Comparison of ENCODE assay signal across 9 cellular contexts in genomic region chr11:59666969-59667368, GRCh38. TPM values are rescaled to one million over a fixed set of nuclear protein-coding genes. Genes with fewer than 3 reads are reported as not detected.
DNase-seq lines count a peak whose midpoint lies in the region; ATAC-seq and TF ChIP-seq lines count a peak whose summit lies in the region.
"Had no signal": no experiment of that assay in that cellular context is flagged by ENCODE, and none has a peak within 500 bp of the region (broad histone marks: within the 10 kb centered on the region; RNA-seq: fewer than 3 reads in every experiment).

No MANE protein-coding gene starts in this region.

- no peaks in the 10 kb centered on the region for H3K9me3 ChIP-seq in thoracic aorta

- no peak overlapping the region for H3K27ac ChIP-seq in thoracic aorta

- peak overlapping the region; percentile 91 for H3K27ac Mint-ChIP-seq in activated naive CD4-positive, alpha-beta T cell treated with anti-CD3 and anti-CD28 coated beads for 36 hours
- H3K27ac Mint-ChIP-seq in activated CD4-positive, alpha-beta memory T cell treated with anti-CD3 and anti-CD28 coated beads, Interleukin-2, amount 10 ng/mL, durations not matched to agents 7 days and 5 days = peak overlapping the region; percentile 94

- POLR2A ChIA-PET in activated CD4-positive, alpha-beta memory T cell treated with anti-CD3 and anti-CD28 coated beads, Interleukin-2, amount 10 ng/mL, durations not matched to agents 7 days and 5 days (lab: Charles Lee) = interaction anchor here (1.5 to 2.7 kb wide), 2 partner anchors 8 to 135 kb away, joined by 5 to 10 read pairs; no protein-coding TSS in a partner anchor

- H3K4me3 Mint-ChIP-seq in activated naive CD4-positive, alpha-beta T cell treated with anti-CD3 and anti-CD28 coated beads for 36 hours = peak overlapping the region; percentile 87
- H3K4me3 Mint-ChIP-seq in activated CD4-positive, alpha-beta memory T cell treated with anti-CD3 and anti-CD28 coated beads, Interleukin-2, amount 10 ng/mL, durations not matched to agents 7 days and 5 days = peak overlapping the region; percentile 92

- peaks cover 48% of the 10 kb centered on the region for H3K4me1 Mint-ChIP-seq in activated naive CD4-positive, alpha-beta T cell treated with anti-CD3 and anti-CD28 coated beads for 36 hours (ENCODE audit: low read depth)
- H3K4me1 Mint-ChIP-seq in activated CD4-positive, alpha-beta memory T cell treated with anti-CD3 and anti-CD28 coated beads, Interleukin-2, amount 10 ng/mL, durations not matched to agents 7 days and 5 days = peaks cover 52% of the 10 kb centered on the region

- TF ChIP-seq CTCF in thoracic aorta (IDR thresholded peaks at IDR 0.05) = no peak

- H3K27me3 Mint-ChIP-seq in activated naive CD4-positive, alpha-beta T cell treated with anti-CD3 and anti-CD28 coated beads for 36 hours (ENCODE audit: low read depth) = no peaks in the 10 kb centered on the region
- no peaks in the 10 kb centered on the region for H3K27me3 Mint-ChIP-seq in activated CD4-positive, alpha-beta memory T cell treated with anti-CD3 and anti-CD28 coated beads, Interleukin-2, amount 10 ng/mL, durations not matched to agents 7 days and 5 days

- peak overlapping the region; percentile 99 for H3K4me3 ChIP-seq in thoracic aorta

- ATAC-seq in thoracic aorta (ENCODE audit: insufficient number of reproducible peaks, low FRiP score, low read depth) = no peak
- no peak for ATAC-seq in HG02623 (IDR thresholded peaks at IDR 0.05; ENCODE audit: unreplicated experiment)

- DNase-seq in activated naive CD4-positive, alpha-beta T cell treated with anti-CD3 and anti-CD28 coated beads for 36 hours = no peak
- DNase-seq in activated naive CD4-positive, alpha-beta T cell treated with Interleukin-2 at 50 U/mL for 16 hours = no peak
- DNase-seq in activated CD4-positive, alpha-beta memory T cell treated with anti-CD3 and anti-CD28 coated beads, Interleukin-2, amount 10 ng/mL, durations not matched to agents 7 days and 5 days = no peak
- DNase-seq in hepatic stellate cell (ENCODE audit: low spot score) (peak; percentile 21), thoracic aorta (ENCODE audit: low spot score) (no peak), putamen (ENCODE audit: low spot score) (no peak), kidney tubule cell (ENCODE audit: low spot score) (no peak)
- DNase-seq: activated gamma-delta T cell treated with Interleukin-2 at 50 U/mL for 16 hours had no signal

- CTCF ChIA-PET in activated naive CD4-positive, alpha-beta T cell treated with anti-CD3 and anti-CD28 coated beads for 36 hours (lab: Charles Lee) = no interaction called here
- CTCF ChIA-PET in activated CD4-positive, alpha-beta memory T cell treated with anti-CD3 and anti-CD28 coated beads, Interleukin-2, amount 10 ng/mL, durations not matched to agents 7 days and 5 days (lab: Charles Lee) = no interaction called here

- peaks cover 23% of the 10 kb centered on the region for H3K36me3 ChIP-seq in thoracic aorta

- peaks cover 35% of the 10 kb centered on the region for H3K36me3 Mint-ChIP-seq in activated naive CD4-positive, alpha-beta T cell treated with anti-CD3 and anti-CD28 coated beads for 36 hours (ENCODE audit: low read depth)
- peaks cover 42% of the 10 kb centered on the region for H3K36me3 Mint-ChIP-seq in activated CD4-positive, alpha-beta memory T cell treated with anti-CD3 and anti-CD28 coated beads, Interleukin-2, amount 10 ng/mL, durations not matched to agents 7 days and 5 days (ENCODE audit: low read depth)

- intact Hi-C loops in activated naive CD4-positive, alpha-beta T cell treated with anti-CD3 and anti-CD28 coated beads for 36 hours (cut with micrococcal nuclease) = loop anchor here (5.0 to 10.0 kb wide), 2 partner anchors 462 to 1955 kb away; partner anchors contain the start of genes MED19 and TMX2

- H3K9me3 Mint-ChIP-seq in activated naive CD4-positive, alpha-beta T cell treated with anti-CD3 and anti-CD28 coated beads for 36 hours = no peaks in the 10 kb centered on the region
- no peaks in the 10 kb centered on the region for H3K9me3 Mint-ChIP-seq in activated CD4-positive, alpha-beta memory T cell treated with anti-CD3 and anti-CD28 coated beads, Interleukin-2, amount 10 ng/mL, durations not matched to agents 7 days and 5 days

- H3K27me3 ChIP-seq in thoracic aorta (replicated peaks; ENCODE audit: insufficient read depth) = no peaks in the 10 kb centered on the region

- peaks cover 15 to 26% of the 10 kb centered on the region in 2 donors for H3K4me1 ChIP-seq in thoracic aorta (ENCODE audit: control insufficient read depth in 1 of 2, low read depth in 2 of 2)

RNA-seq across cellular contexts. Expression of gene PATL1, which starts 1.9 kb away (rescaled TPM):
- 10 to 100 TPM; 56.7 to 56.8 TPM for total RNA-seq in activated naive CD4-positive, alpha-beta T cell treated with anti-CD3 and anti-CD28 coated beads for 36 hours
- 10 to 100 TPM; 56.4 to 56.8 TPM for total RNA-seq in activated CD4-positive, alpha-beta memory T cell treated with anti-CD3 and anti-CD28 coated beads, Interleukin-2, amount 10 ng/mL, durations not matched to agents 7 days and 5 days
- 10 to 100 TPM in 1 of 2 donors, 1 to 10 TPM in 1; 9.3 to 16.3 TPM for total RNA-seq in thoracic aorta

RNA-seq across cellular contexts. Expression of gene OR10V1, which starts 46.7 kb away (rescaled TPM):
- not detected for total RNA-seq in activated naive CD4-positive, alpha-beta T cell treated with anti-CD3 and anti-CD28 coated beads for 36 hours
- total RNA-seq in activated CD4-positive, alpha-beta memory T cell treated with anti-CD3 and anti-CD28 coated beads, Interleukin-2, amount 10 ng/mL, durations not matched to agents 7 days and 5 days = not detected
- total RNA-seq in thoracic aorta = not detected

RNA-seq across cellular contexts. Expression of gene OSBP, which starts 51.4 kb away (rescaled TPM):
- 10 to 100 TPM; 33.9 to 37.0 TPM for total RNA-seq in activated naive CD4-positive, alpha-beta T cell treated with anti-CD3 and anti-CD28 coated beads for 36 hours
- 10 to 100 TPM; 40.4 to 41.5 TPM for total RNA-seq in activated CD4-positive, alpha-beta memory T cell treated with anti-CD3 and anti-CD28 coated beads, Interleukin-2, amount 10 ng/mL, durations not matched to agents 7 days and 5 days
- total RNA-seq in thoracic aorta = 10 to 100 TPM; 38.4 to 41.8 TPM
